ENCODE assay signal across 8 cellular contexts in genomic region chr12:21773263-21773741, GRCh38. TPM values are rescaled to one million over a fixed set of nuclear protein-coding genes. Genes with fewer than 3 reads are reported as not detected.
DNase-seq lines count a peak whose midpoint lies in the region; ATAC-seq and TF ChIP-seq lines count a peak whose summit lies in the region.

No MANE protein-coding gene starts in this region.

- H3K36me3 ChIP-seq in Karpas-422 (ENCODE audit: insufficient read depth, low read length): no peaks in the 10 kb centered on the region
- H3K36me3 ChIP-seq in muscle layer of duodenum (ENCODE audit: control insufficient read depth in 1 of 2, insufficient read depth in 2 of 2, low read length in 2 of 2): no peaks in the 10 kb centered on the region

- H3K4me3 Mint-ChIP-seq in endothelial cell (ENCODE audit: unreplicated experiment): no peak overlapping the region

- no peak overlapping the region for H3K4me3 ChIP-seq in Karpas-422 (ENCODE audit: low read length)
- H3K4me3 ChIP-seq in muscle layer of duodenum (ENCODE audit: low read depth in 1 of 2, low read length in 2 of 2): peak overlapping the region; percentile 59 to 65

- H3K27me3 ChIP-seq in Karpas-422 (ENCODE audit: low read length) (no peaks in the 10 kb centered on the region), muscle layer of duodenum (ENCODE audit: low read depth, low read length) (no peaks in the 10 kb centered on the region)

- no peak overlapping the region for H2AFZ ChIP-seq in Karpas-422 (ENCODE audit: low read length)

- no peak for ATAC-seq in HG03139 (IDR thresholded peaks at IDR 0.05; ENCODE audit: unreplicated experiment)

- H3K9me3 ChIP-seq in Karpas-422 (ENCODE audit: low read length) (no peaks in the 10 kb centered on the region), muscle layer of duodenum (ENCODE audit: control insufficient read depth in 1 of 2, low read length in 2 of 2) (no peaks in the 10 kb centered on the region)

- no peaks in the 10 kb centered on the region for H3K9me2 ChIP-seq in Karpas-422 (replicated peaks; ENCODE audit: insufficient read depth, low read length)

- peaks cover 5% of the 10 kb centered on the region for H3K4me1 Mint-ChIP-seq in endothelial cell (ENCODE audit: unreplicated experiment)

- no peaks in the 10 kb centered on the region for H4K20me1 ChIP-seq in Karpas-422 (ENCODE audit: insufficient read depth, low read depth, low read length)

- no peaks in the 10 kb centered on the region for H3K27me3 Mint-ChIP-seq in endothelial cell (ENCODE audit: unreplicated experiment)

- H3K9ac ChIP-seq in Karpas-422 (ENCODE audit: low read length): no peak overlapping the region

- no peaks in the 10 kb centered on the region for H3K79me2 ChIP-seq in Karpas-422 (ENCODE audit: low read length)

- DNase-seq in Ammon's horn (ENCODE audit: low spot score) (peak; percentile 14), Karpas-422 (peak; percentile 59), endothelial cell (ENCODE audit: low spot score) (peak; percentile 31), COLO829 (ENCODE audit: low spot score) (no peak), T1000 (lab: John Stamatoyannopoulos, UW) (no peak), 8988T (no peak)

- TF ChIP-seq CTCF in endothelial cell (IDR thresholded peaks at IDR 0.05; ENCODE audit: unreplicated experiment): peak; percentile 24

- no peaks in the 10 kb centered on the region for H3K36me3 Mint-ChIP-seq in endothelial cell (ENCODE audit: low read depth, unreplicated experiment)

- H3K27ac ChIP-seq in Karpas-422 (ENCODE audit: low read length) (no peak overlapping the region), muscle layer of duodenum (ENCODE audit: low read length) (peak overlapping the region; percentile 80)

- H3K4me2 ChIP-seq in Karpas-422 (ENCODE audit: low read depth, low read length, poor library complexity, severe bottlenecking): no peak overlapping the region

- no peaks in the 10 kb centered on the region for H3K9me3 Mint-ChIP-seq in endothelial cell (ENCODE audit: unreplicated experiment)

- H3K4me1 ChIP-seq in Karpas-422 (ENCODE audit: low read length): peaks cover 3% of the 10 kb centered on the region; the same call in 1 of the 2 replicates
- no peaks in the 10 kb centered on the region for H3K4me1 ChIP-seq in muscle layer of duodenum (ENCODE audit: control insufficient read depth in 1 of 2, insufficient read depth in 2 of 2, low read length in 2 of 2)

- H3K27ac Mint-ChIP-seq in endothelial cell (ENCODE audit: unreplicated experiment): no peak overlapping the region

RNA-seq across cellular contexts. Expression of gene KCNJ8, which starts 1.2 kb away (rescaled TPM):
- not detected in 2 replicates for total RNA-seq in Karpas-422 (2014; rRNA removed; shearing (Covaris generic); ENCODE audit: low replicate concordance)
- 0.23 TPM for total RNA-seq in endothelial cell (ENCODE audit: unreplicated experiment)

Comparison
In these comparisons a context has a peak if more than half of its experiments do, and no peak if none do; other contexts are left out.
1. DNase-seq: peak in Ammon's horn (single experiment), Karpas-422 (single experiment) and endothelial cell (single experiment); none in COLO829 (single experiment), T1000 (single experiment) and 8988T (single experiment).